Comparison of ENCODE assay signal across 28 cellular contexts in genomic region chr6:92522589-92522988, GRCh38.
"Had no signal": no experiment of that assay in that cellular context is flagged by ENCODE, and none has a peak within 500 bp of the region (broad histone marks: within the 10 kb centered on the region; RNA-seq: fewer than 3 reads in every experiment).

No MANE protein-coding gene starts in this region.

- FAIRE-seq: pancreas, urothelium cell line had no signal

- H3K36me3 ChIP-seq: neutrophil, pancreas, spleen, stomach, thoracic aorta, thyroid gland, tibial nerve, upper lobe of left lung, vagina had no signal

- DNase-seq: naive B cell; naive thymus-derived CD8-positive, alpha-beta T cell; nephron progenitor cell; nucleus accumbens; pancreas; psoas muscle; right cardiac atrium; spleen; stimulated activated CD4-positive, alpha-beta T cell treated with anti-CD3 and anti-CD28 coated beads, Interleukin-12 subunit alpha, Interleukin-12 subunit beta, amount 100 ng/mL, for 4 hours; stimulated activated CD4-positive, alpha-beta T cell treated with anti-CD3 and anti-CD28 coated beads, Interleukin-1b, Interleukin-23, amount 100 ng/mL, for 48 hours; stimulated activated CD4-positive, alpha-beta T cell treated with anti-CD3 and anti-CD28 coated beads, Interleukin-4, amount 100 ng/mL, for 1 hour; stimulated activated CD4-positive, alpha-beta T cell treated with anti-CD3 and anti-CD28 coated beads, Interleukin-4, amount 100 ng/mL, for 4 hours; stimulated activated naive B cell treated with anti-CD40 and anti-IgM and Interleukin-4, amounts not matched to agents 10 μg/mL and 1 μg/mL and 100 μg/mL, for 72 hours; stimulated activated naive CD4-positive, alpha-beta T cell treated with Interleukin-2 at 50 U/mL for 16 hours; stomach; thyroid gland; trophoblast cell; upper lobe of left lung had no signal

- H3K4me3 ChIP-seq: pancreas, psoas muscle, skin epidermis, smooth muscle cell, spleen, stomach, thoracic aorta, thyroid gland, tibial nerve, upper lobe of left lung, vagina had no signal

- H3K27ac ChIP-seq: neutrophil, pancreas, psoas muscle, skin epidermis, spleen, stomach, thoracic aorta, thyroid gland, tibial nerve, upper lobe of left lung, vagina had no signal

- H3K27me3 ChIP-seq: neutrophil, pancreas, spleen, stomach, thyroid gland, tibial nerve, upper lobe of left lung, vagina had no signal

- H3K4me1 ChIP-seq: pancreas, psoas muscle, spleen, stomach, thyroid gland, tibial nerve, upper lobe of left lung, vagina had no signal

- ATAC-seq: naive thymus-derived CD8-positive, alpha-beta T cell; natural killer cell treated with Interleukin-12 subunit alpha and Interleukin-12 subunit beta and Interleukin-15 and Interleukin-18, amount 100 ng/mL, for 72 hours; pancreas; psoas muscle; right cardiac atrium; sciatic nerve; stimulated activated effector memory CD8-positive, alpha-beta T cell treated with anti-CD3 and anti-CD28 coated beads, Interleukin-12 subunit alpha, Interleukin-12 subunit beta, amount 100 ng/mL, for 72 hours; stimulated activated naive B cell treated with anti-CD40 and anti-IgM and Interleukin-4, amounts not matched to agents 10 μg/mL and 1 μg/mL and 100 μg/mL, for 72 hours had no signal

- H3K9me3 ChIP-seq: neutrophil, pancreas, psoas muscle, thoracic aorta, thyroid gland, upper lobe of left lung, vagina had no signal

- H3K4me2 ChIP-seq: smooth muscle cell had no signal
